ENCODE assay signal across 1 cellular context in the genomic region with DNA sequence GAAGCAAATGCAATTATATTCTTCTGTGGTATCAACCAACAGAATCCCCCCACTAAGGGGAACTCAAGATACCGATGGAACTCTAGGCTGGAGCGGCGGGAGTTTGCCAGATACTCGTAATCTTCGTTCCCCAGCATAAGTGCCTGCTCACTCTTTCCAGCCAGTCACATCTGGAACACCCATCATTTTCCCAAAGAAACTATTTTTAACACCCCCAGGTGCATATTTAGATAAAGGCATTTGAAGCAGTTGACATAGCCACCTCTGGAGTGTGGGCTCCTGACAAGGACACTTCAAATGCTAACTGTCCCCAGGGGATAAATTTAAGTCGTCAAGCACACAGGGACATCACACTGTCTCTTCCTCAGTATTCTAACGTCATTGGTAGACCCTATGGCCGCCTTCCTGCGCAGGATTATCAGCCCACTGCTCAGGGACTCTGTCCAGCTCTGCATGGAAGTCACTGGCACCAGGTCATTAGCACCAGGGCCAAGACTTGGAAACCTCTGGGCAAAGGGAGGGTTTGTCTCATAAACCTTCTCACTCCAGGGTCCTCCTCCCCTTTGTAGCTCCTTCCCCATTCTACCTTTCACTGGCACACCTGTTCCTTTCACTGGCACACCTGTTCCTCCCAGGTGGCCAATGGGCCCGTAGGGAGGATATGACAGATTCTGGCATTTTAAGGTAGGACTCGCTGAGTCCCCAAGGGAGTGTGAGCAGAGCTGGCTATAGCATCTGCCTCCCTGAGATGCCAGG.
TF ChIP-seq lines count a peak whose summit lies in the region.

No MANE protein-coding gene starts in this region.

TF ChIP-seq in HEK293, 187 proteins besides CTCF, POLR2A, EP300 and RAD21 (continued from another document):
- TF ChIP-seq, protein P1, sequence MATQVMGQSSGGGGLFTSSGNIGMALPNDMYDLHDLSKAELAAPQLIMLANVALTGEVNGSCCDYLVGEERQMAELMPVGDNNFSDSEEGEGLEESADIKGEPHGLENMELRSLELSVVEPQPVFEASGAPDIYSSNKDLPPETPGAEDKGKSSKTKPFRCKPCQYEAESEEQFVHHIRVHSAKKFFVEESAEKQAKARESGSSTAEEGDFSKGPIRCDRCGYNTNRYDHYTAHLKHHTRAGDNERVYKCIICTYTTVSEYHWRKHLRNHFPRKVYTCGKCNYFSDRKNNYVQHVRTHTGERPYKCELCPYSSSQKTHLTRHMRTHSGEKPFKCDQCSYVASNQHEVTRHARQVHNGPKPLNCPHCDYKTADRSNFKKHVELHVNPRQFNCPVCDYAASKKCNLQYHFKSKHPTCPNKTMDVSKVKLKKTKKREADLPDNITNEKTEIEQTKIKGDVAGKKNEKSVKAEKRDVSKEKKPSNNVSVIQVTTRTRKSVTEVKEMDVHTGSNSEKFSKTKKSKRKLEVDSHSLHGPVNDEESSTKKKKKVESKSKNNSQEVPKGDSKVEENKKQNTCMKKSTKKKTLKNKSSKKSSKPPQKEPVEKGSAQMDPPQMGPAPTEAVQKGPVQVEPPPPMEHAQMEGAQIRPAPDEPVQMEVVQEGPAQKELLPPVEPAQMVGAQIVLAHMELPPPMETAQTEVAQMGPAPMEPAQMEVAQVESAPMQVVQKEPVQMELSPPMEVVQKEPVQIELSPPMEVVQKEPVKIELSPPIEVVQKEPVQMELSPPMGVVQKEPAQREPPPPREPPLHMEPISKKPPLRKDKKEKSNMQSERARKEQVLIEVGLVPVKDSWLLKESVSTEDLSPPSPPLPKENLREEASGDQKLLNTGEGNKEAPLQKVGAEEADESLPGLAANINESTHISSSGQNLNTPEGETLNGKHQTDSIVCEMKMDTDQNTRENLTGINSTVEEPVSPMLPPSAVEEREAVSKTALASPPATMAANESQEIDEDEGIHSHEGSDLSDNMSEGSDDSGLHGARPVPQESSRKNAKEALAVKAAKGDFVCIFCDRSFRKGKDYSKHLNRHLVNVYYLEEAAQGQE (tag by site-specific recombination; IDR thresholded peaks at IDR 0.05): peak; percentile 74
- TF ChIP-seq MZF1 (tag by site-specific recombination; IDR thresholded peaks at IDR 0.05; ENCODE audit: borderline replicate concordance) (peak; percentile 16; the same call in 1 of the 2 replicates), ZNF140 (tag by site-specific recombination; IDR thresholded peaks at IDR 0.05) (no peak), ZNF335 (tag by site-specific recombination; conservative IDR thresholded peaks at IDR 0.05) (peak; percentile 4; the same call in 1 of the 2 replicates)
TF ChIP-seq in HEK293: peak in this region for 9.
